In genomic region chr20:39849664-39850063, GRCh38 we compare ENCODE assay signal across 9 cellular contexts.
DNase-seq lines count a peak whose midpoint lies in the region; ATAC-seq, FAIRE-seq and TF ChIP-seq lines count a peak whose summit lies in the region.
"Had no signal": no experiment of that assay in that cellular context is flagged by ENCODE, and none has a peak within 500 bp of the region (broad histone marks: within the 10 kb centered on the region; RNA-seq: fewer than 3 reads in every experiment).

No MANE protein-coding gene starts in this region.

- TF ChIP-seq CTCF in VCaP (conservative IDR thresholded peaks at IDR 0.05) = no peak

- no peak for FAIRE-seq in GM12892 (lab: Jason Lieb, UNC)
- FAIRE-seq: TTC549 had no signal

- intact Hi-C loops in Right ventricle myocardium superior (cut with DNase I) = no loop called here
- intact Hi-C loops in posterior vena cava (cut with DNase I) = no loop called here

- peak; percentile 98 for ATAC-seq in Right ventricle myocardium superior (ENCODE audit: poor library complexity)
- ATAC-seq in HG02642 (IDR thresholded peaks at IDR 0.05; ENCODE audit: poor library complexity, unreplicated experiment) = no peak
- ATAC-seq in HG02885 (IDR thresholded peaks at IDR 0.05; ENCODE audit: poor library complexity, unreplicated experiment) = no peak
- no peak for ATAC-seq in GM18858 (IDR thresholded peaks at IDR 0.05; ENCODE audit: unreplicated experiment)

- no peak for TF ChIP-seq POLR2A in GM12892 (IDR thresholded peaks at IDR 0.05; ENCODE audit: low read depth, low read length)

- peak overlapping the region; percentile 38; the same call in 1 of the 2 replicates for H3K27ac ChIP-seq in VCaP

- DNase-seq in Daoy (ENCODE audit: low read depth) (peak; percentile 87), Right ventricle myocardium superior (peak; percentile 94), posterior vena cava (ENCODE audit: low spot score) (peak; percentile 95), GM12892 (ENCODE audit: insufficient read length) (no peak)
